1 cellular context compared by ENCODE assay signal in genomic region chr13:97028441-97029299, GRCh38.
TF ChIP-seq lines count a peak whose summit lies in the region.

No MANE protein-coding gene starts in this region.

TF ChIP-seq in H1, 55 proteins besides CTCF, POLR2A, EP300 and RAD21 (continued from another document):
- no peak for TF ChIP-seq ATF2 (IDR thresholded peaks at IDR 0.05; ENCODE audit: low read length)
- no peak for TF ChIP-seq ATF3 (IDR thresholded peaks at IDR 0.05; ENCODE audit: insufficient read depth, low read depth, low read length)
- TF ChIP-seq TEAD4 (IDR thresholded peaks at IDR 0.05; ENCODE audit: low read depth, low read length): no peak
